In the genomic region with DNA sequence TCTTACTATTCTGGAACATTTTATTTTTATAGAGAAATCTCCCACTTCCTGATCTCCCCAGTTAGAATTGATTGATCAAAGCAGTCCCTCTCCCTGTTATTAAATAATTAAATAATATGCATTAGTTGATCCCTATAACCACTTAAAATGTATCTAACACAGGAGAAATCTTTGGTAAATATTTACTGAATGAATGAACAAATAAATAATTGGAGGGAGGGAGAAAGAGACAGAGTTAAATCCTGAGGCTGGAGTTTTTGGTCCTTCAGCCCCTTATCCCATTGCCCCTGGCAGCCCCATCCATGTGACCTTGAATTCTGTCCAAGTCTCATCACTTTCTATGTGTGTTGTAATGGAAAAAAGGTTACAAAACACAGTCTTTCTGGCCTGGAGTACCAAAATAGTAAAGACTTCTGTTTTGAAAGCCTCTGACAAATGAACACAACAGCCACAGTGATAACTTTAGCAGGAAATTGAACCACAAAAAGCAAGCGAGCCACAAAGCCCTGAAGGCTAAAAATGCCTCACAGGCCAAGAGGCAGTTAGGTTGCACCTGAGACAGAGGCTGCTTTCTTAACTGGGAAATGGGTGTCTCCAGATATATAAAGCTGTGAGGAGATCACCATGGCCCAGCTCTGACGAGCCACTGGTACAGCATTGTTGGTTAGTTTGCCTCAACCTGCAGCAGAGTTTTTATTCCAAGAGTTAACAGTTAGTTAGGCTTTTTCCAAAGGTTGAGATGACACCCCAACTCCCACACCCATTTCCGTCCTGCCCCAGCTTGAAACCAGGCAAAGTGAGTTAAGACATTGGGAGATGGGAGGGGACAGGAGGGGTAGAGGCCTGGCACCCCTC, we compare ENCODE assay signal across 8 cellular contexts. TPM values are rescaled to one million over a fixed set of nuclear protein-coding genes. Genes with fewer than 3 reads are reported as not detected.
DNase-seq lines count a peak whose midpoint lies in the region; ATAC-seq and TF ChIP-seq lines count a peak whose summit lies in the region.

No MANE protein-coding gene starts in this region.

- H3K4me1 ChIP-seq in OCI-LY7 (ENCODE audit: insufficient read depth, low read length, poor library complexity, severe bottlenecking) (peaks cover 30% of the 10 kb centered on the region), esophagus muscularis mucosa (peaks cover 21 to 77% (median 57%) of the 10 kb centered on the region in 4 donors), mesendoderm (ENCODE audit: control insufficient read depth, low read depth, low read length) (peaks cover 3% of the 10 kb centered on the region)

- TF ChIP-seq CTCF in OCI-LY7 (conservative IDR thresholded peaks at IDR 0.05; ENCODE audit: low read length), result no peak
- TF ChIP-seq CTCF in esophagus muscularis mucosa (IDR thresholded peaks at IDR 0.05), result no peak

- H3K4me1 Mint-ChIP-seq in activated CD8-positive, alpha-beta memory T cell treated with anti-CD3 and anti-CD28 coated beads, Interleukin-2, amount 10 ng/mL, durations not matched to agents 7 days and 5 days, result peaks cover 96% of the 10 kb centered on the region
- H3K4me1 Mint-ChIP-seq in stimulated activated naive CD8-positive, alpha-beta T cell treated with anti-CD3 and anti-CD28 coated beads, Interleukin-15, amount 100 ng/mL, for 72 hours, result peaks cover 98% of the 10 kb centered on the region

- H3K27ac Mint-ChIP-seq in activated CD8-positive, alpha-beta memory T cell treated with anti-CD3 and anti-CD28 coated beads, Interleukin-2, amount 10 ng/mL, durations not matched to agents 7 days and 5 days, result peak overlapping the region; percentile 84
- H3K27ac Mint-ChIP-seq in stimulated activated naive CD8-positive, alpha-beta T cell treated with anti-CD3 and anti-CD28 coated beads, Interleukin-15, amount 100 ng/mL, for 72 hours, result peak overlapping the region; percentile 90 to 95

- no peak overlapping the region for H2BK5ac ChIP-seq in mesendoderm (ENCODE audit: low read length)

- H3K9ac ChIP-seq in mesendoderm (ENCODE audit: low read length), result no peak overlapping the region

- H2BK120ac ChIP-seq in mesendoderm (ENCODE audit: low read depth, low read length), result no peak overlapping the region

- no peak for TF ChIP-seq EP300 in esophagus muscularis mucosa (IDR thresholded peaks at IDR 0.05)

- no peak overlapping the region for H4K5ac ChIP-seq in mesendoderm (ENCODE audit: low read length)

- H3K4me3 ChIP-seq in OCI-LY7 (ENCODE audit: low read depth, low read length, poor library complexity, severe bottlenecking), result no peak overlapping the region
- no peak overlapping the region for H3K4me3 ChIP-seq in esophagus muscularis mucosa
- no peak overlapping the region for H3K4me3 ChIP-seq in mesendoderm (ENCODE audit: low read length)

- no TSS peak for BruUV-seq in OCI-LY7 (replicated peaks; lab: Mats Ljungman, UMichigan)

- H3K4me2 ChIP-seq in OCI-LY7 (ENCODE audit: low read length), result peak overlapping the region; percentile 47
- no peak overlapping the region for H3K4me2 ChIP-seq in mesendoderm (ENCODE audit: low read length)

- ATAC-seq in activated CD8-positive, alpha-beta memory T cell treated with anti-CD3 and anti-CD28 coated beads, Interleukin-2, amount 10 ng/mL, durations not matched to agents 7 days and 5 days, result peak; percentile 74
- peak; percentile 78 for ATAC-seq in HG02870 (IDR thresholded peaks at IDR 0.05; ENCODE audit: unreplicated experiment)
- peak; percentile 66 for ATAC-seq in stimulated activated naive CD8-positive, alpha-beta T cell treated with anti-CD3 and anti-CD28 coated beads, Interleukin-15, amount 100 ng/mL, for 72 hours

- no peak overlapping the region for H3K4ac ChIP-seq in mesendoderm (ENCODE audit: low read depth, low read length)

- CTCF ChIA-PET in activated CD8-positive, alpha-beta memory T cell treated with anti-CD3 and anti-CD28 coated beads, Interleukin-2, amount 10 ng/mL, durations not matched to agents 7 days and 5 days (lab: Charles Lee), result interaction anchor here (0.9 to 10.1 kb wide), 7 partner anchors 7 to 107 kb away, joined by 3 to 59 read pairs (median 5); a partner anchor contains a TSS
- CTCF ChIA-PET in OCI-LY7 (lab: Charles Lee; ENCODE audit: unreplicated experiment), result no interaction called here

- no peaks in the 10 kb centered on the region for H3K79me2 ChIP-seq in OCI-LY7 (ENCODE audit: insufficient read depth, low read depth, low read length)
- H3K79me2 ChIP-seq in mesendoderm (ENCODE audit: control insufficient read depth, insufficient read depth, low read length), result no peaks in the 10 kb centered on the region

- no peak for TF ChIP-seq POLR2A in esophagus muscularis mucosa (IDR thresholded peaks at IDR 0.05; ENCODE audit: low read depth)

- peak overlapping the region; percentile 41 for H3K4me3 Mint-ChIP-seq in activated CD8-positive, alpha-beta memory T cell treated with anti-CD3 and anti-CD28 coated beads, Interleukin-2, amount 10 ng/mL, durations not matched to agents 7 days and 5 days
- peak overlapping the region; percentile 70 to 71 for H3K4me3 Mint-ChIP-seq in stimulated activated naive CD8-positive, alpha-beta T cell treated with anti-CD3 and anti-CD28 coated beads, Interleukin-15, amount 100 ng/mL, for 72 hours

- peak overlapping the region; percentile 85 for H2AFZ ChIP-seq in OCI-LY7 (ENCODE audit: low read length)

- no peak overlapping the region for H3K56ac ChIP-seq in mesendoderm (ENCODE audit: low read length)

- H3K23ac ChIP-seq in mesendoderm (ENCODE audit: low read length), result no peak overlapping the region

- DNase-seq in activated CD8-positive, alpha-beta memory T cell treated with anti-CD3 and anti-CD28 coated beads, Interleukin-2, amount 10 ng/mL, durations not matched to agents 7 days and 5 days, result peak; percentile 88
- no peak for DNase-seq in activated CD8-positive, alpha-beta memory T cell treated with anti-CD3 and anti-CD28 coated beads, Interleukin-2, amount 50 U/mL, for 48 hours
- DNase-seq in OCI-LY7 (ENCODE audit: low spot score), result peak; percentile 68
- DNase-seq in esophagus muscularis mucosa (ENCODE audit: extremely low spot score), result no peak
- peak; percentile 58 to 76 for DNase-seq in stimulated activated naive CD8-positive, alpha-beta T cell treated with anti-CD3 and anti-CD28 coated beads, Interleukin-15, amount 100 ng/mL, for 72 hours
- DNase-seq in mesendoderm, result no peak
- no peak for DNase-seq in CD1c-positive myeloid dendritic cell (ENCODE audit: extremely low spot score)

- H3K18ac ChIP-seq in mesendoderm (ENCODE audit: low read length), result no peak overlapping the region

- no peaks in the 10 kb centered on the region for H3K9me3 Mint-ChIP-seq in activated CD8-positive, alpha-beta memory T cell treated with anti-CD3 and anti-CD28 coated beads, Interleukin-2, amount 10 ng/mL, durations not matched to agents 7 days and 5 days (ENCODE audit: low read depth)
- H3K9me3 Mint-ChIP-seq in stimulated activated naive CD8-positive, alpha-beta T cell treated with anti-CD3 and anti-CD28 coated beads, Interleukin-15, amount 100 ng/mL, for 72 hours, result no peaks in the 10 kb centered on the region

- no peaks in the 10 kb centered on the region for H3K9me3 ChIP-seq in OCI-LY7 (ENCODE audit: low read length)
- H3K9me3 ChIP-seq in esophagus muscularis mucosa, result no peaks in the 10 kb centered on the region

- H4K20me1 ChIP-seq in OCI-LY7 (ENCODE audit: insufficient read depth, low read length), result no peaks in the 10 kb centered on the region

- POLR2A ChIA-PET in OCI-LY7 (lab: Charles Lee), result interaction anchor here (0.6 kb wide), 1 partner anchor 59 kb away, joined by 3 read pairs; no protein-coding TSS in a partner anchor

- no peaks in the 10 kb centered on the region for H3K36me3 ChIP-seq in OCI-LY7 (ENCODE audit: insufficient read depth, low read length)
- H3K36me3 ChIP-seq in esophagus muscularis mucosa, result no peaks in the 10 kb centered on the region
- no peaks in the 10 kb centered on the region for H3K36me3 ChIP-seq in mesendoderm (ENCODE audit: control insufficient read depth, insufficient read depth, low read length)

- H3K27me3 Mint-ChIP-seq in activated CD8-positive, alpha-beta memory T cell treated with anti-CD3 and anti-CD28 coated beads, Interleukin-2, amount 10 ng/mL, durations not matched to agents 7 days and 5 days, result peaks cover 2% of the 10 kb centered on the region
- no peaks in the 10 kb centered on the region for H3K27me3 Mint-ChIP-seq in stimulated activated naive CD8-positive, alpha-beta T cell treated with anti-CD3 and anti-CD28 coated beads, Interleukin-15, amount 100 ng/mL, for 72 hours

- H3K27me3 ChIP-seq in esophagus muscularis mucosa (no peaks in the 10 kb centered on the region), mesendoderm (ENCODE audit: insufficient read depth, low read length, poor library complexity) (no peaks in the 10 kb centered on the region)

- H3K79me1 ChIP-seq in mesendoderm (ENCODE audit: low read length), result no peaks in the 10 kb centered on the region

- peak overlapping the region; percentile 59 for H3K27ac ChIP-seq in OCI-LY7 (ENCODE audit: low read depth, low read length, poor library complexity, severe bottlenecking)
- H3K27ac ChIP-seq in esophagus muscularis mucosa (replicated peaks in 1 of 4), result peak overlapping the region; percentile 44 to 72 (median 68)
- no peak overlapping the region for H3K27ac ChIP-seq in mesendoderm (ENCODE audit: low read depth, low read length)

- WGBS in esophagus muscularis mucosa, result 62% methylated on average over 3 of the region's 3 CpGs
- no CpG with 5 or more reads among the region's 3 CpGs for WGBS in mesendoderm (ENCODE audit: extremely low coverage, insufficient coverage, low lambda C conversion rate)

- no peaks in the 10 kb centered on the region for H3K9me2 ChIP-seq in OCI-LY7 (ENCODE audit: insufficient read depth, low read length)

- no peak overlapping the region for H2AK5ac ChIP-seq in mesendoderm (ENCODE audit: low read length)

- H4K8ac ChIP-seq in mesendoderm (ENCODE audit: low read depth, low read length), result no peak overlapping the region

- no peak overlapping the region for H2BK15ac ChIP-seq in mesendoderm (replicated peaks; ENCODE audit: low read depth)

- peaks cover 15% of the 10 kb centered on the region for H3K36me3 Mint-ChIP-seq in activated CD8-positive, alpha-beta memory T cell treated with anti-CD3 and anti-CD28 coated beads, Interleukin-2, amount 10 ng/mL, durations not matched to agents 7 days and 5 days

- intact Hi-C loops in OCI-LY7 (cut with micrococcal nuclease; ENCODE audit: unreplicated experiment) (no loop called here), esophagus muscularis mucosa (cut with DNase I) (no loop called here)

RNA-seq across cellular contexts. Expression of a gene that starts 11.3 kb away (rescaled TPM):
- 10 to 100 TPM; 17.3 to 24.1 TPM for total RNA-seq in activated CD8-positive, alpha-beta memory T cell treated with anti-CD3 and anti-CD28 coated beads, Interleukin-2, amount 10 ng/mL, durations not matched to agents 7 days and 5 days
- total RNA-seq in OCI-LY7 (2014; rRNA removed; shearing (Covaris generic)), result not detected in 2 replicates
- total RNA-seq in OCI-LY7 (2022) (not detected in 2 replicates), esophagus muscularis mucosa (10 to 100 TPM; 10.4 to 29.7 (median 18.9) TPM)
- 0.62 TPM for polyA plus RNA-seq in mesendoderm (2013, experiment 1 of 2)
- 0.50 TPM for polyA plus RNA-seq in mesendoderm (2013, experiment 2 of 2)

Comparison
In these comparisons a context has a peak if more than half of its experiments do, and no peak if none do; other contexts are left out.
1. DNase-seq: peak in activated CD8-positive, alpha-beta memory T cell treated with anti-CD3 and anti-CD28 coated beads, Interleukin-2, amount 10 ng/mL, durations not matched to agents 7 days and 5 days (single experiment), OCI-LY7 (single experiment) and stimulated activated naive CD8-positive, alpha-beta T cell treated with anti-CD3 and anti-CD28 coated beads, Interleukin-15, amount 100 ng/mL, for 72 hours (2 of 2); none in activated CD8-positive, alpha-beta memory T cell treated with anti-CD3 and anti-CD28 coated beads, Interleukin-2, amount 50 U/mL, for 48 hours (single experiment), esophagus muscularis mucosa (single experiment), mesendoderm (single experiment) and CD1c-positive myeloid dendritic cell (single experiment).
2. RNA of a gene that starts 11.3 kb away (total RNA-seq): 17.3 to 24.1 TPM in activated CD8-positive, alpha-beta memory T cell treated with anti-CD3 and anti-CD28 coated beads, Interleukin-2, amount 10 ng/mL, durations not matched to agents 7 days and 5 days and 10.4 to 29.7 TPM in esophagus muscularis mucosa; not detected in OCI-LY7; every median in the first group is over 10 times any median in the second.
3. Peak in every context shown above with its lines, with median percentiles within 50 percentile points of each other: ATAC-seq.